In the genomic region with DNA sequence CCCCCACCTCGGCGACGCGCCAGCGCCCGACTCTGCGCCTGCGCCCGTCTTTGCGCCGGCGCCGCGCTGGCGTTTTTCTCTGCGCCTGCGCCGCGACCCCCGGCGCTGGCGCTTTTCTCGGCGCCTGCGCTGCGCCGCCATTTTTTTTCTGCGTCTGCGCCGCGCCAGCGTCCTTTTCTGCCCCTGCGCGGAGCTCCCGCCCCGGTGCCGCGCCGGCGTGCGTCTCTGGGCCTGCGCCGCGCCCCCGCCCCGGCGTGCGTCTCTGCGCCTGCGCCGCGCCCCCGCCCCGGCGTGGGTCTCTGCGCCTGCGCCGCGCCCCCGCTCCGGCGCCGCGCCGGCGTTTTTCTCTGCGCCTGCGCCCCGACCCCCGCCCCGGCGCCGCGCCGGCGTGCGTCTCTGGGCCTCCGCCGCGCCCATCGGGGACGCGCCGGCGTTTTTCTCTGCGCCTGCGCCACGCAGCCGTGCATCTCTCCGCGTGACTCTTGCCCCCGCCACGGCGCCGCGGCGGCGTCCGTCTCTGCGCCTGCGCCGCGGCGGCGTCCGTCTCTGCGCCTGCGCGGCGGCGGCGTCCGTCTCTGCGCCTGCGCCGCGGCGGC, we compare ENCODE assay signal across 13 cellular contexts. TPM values are rescaled to one million over a fixed set of nuclear protein-coding genes. Genes with fewer than 3 reads are reported as not detected.
DNase-seq lines count a peak whose midpoint lies in the region; ATAC-seq and TF ChIP-seq lines count a peak whose summit lies in the region.
"Not testable (repeated sequence)": the region's sequence is repeated elsewhere in the genome, so short reads cannot be mapped to it uniquely, and the experiment has no call there.
"Had no signal": no experiment of that assay in that cellular context is flagged by ENCODE, and none has a peak within 500 bp of the region (broad histone marks: within the 10 kb centered on the region; RNA-seq: fewer than 3 reads in every experiment).

No MANE protein-coding gene starts in this region.

- H3K27me3 Mint-ChIP-seq in natural killer cell treated with Interleukin-12 subunit alpha and Interleukin-12 subunit beta and Interleukin-15 and Interleukin-18, amount 100 ng/mL, for 72 hours; stimulated activated naive CD8-positive, alpha-beta T cell treated with anti-CD3 and anti-CD28 coated beads, Interleukin-15, amount 100 ng/mL, for 72 hours; type B pancreatic cell: not testable (repeated sequence)

- DNase-seq in activated CD8-positive, alpha-beta memory T cell treated with anti-CD3 and anti-CD28 coated beads, Interleukin-2, amount 50 U/mL, for 4 hours = peak; percentile 1
- DNase-seq in islet precursor cell (peak; percentile 9), sigmoid colon (peak; percentile 21), type B pancreatic cell (ENCODE audit: extremely low spot score, unreplicated experiment) (peak; percentile 44)
- DNase-seq in natural killer cell treated with Interleukin-12 subunit alpha and Interleukin-12 subunit beta and Interleukin-15 and Interleukin-18, amount 100 ng/mL, for 72 hours (ENCODE audit: low spot score); stimulated activated naive CD8-positive, alpha-beta T cell treated with anti-CD3 and anti-CD28 coated beads, Interleukin-15, amount 100 ng/mL, for 72 hours: not testable (repeated sequence)

- ATAC-seq in natural killer cell treated with Interleukin-12 subunit alpha and Interleukin-12 subunit beta and Interleukin-15 and Interleukin-18, amount 100 ng/mL, for 72 hours = peak; percentile 7 to 24
- peak; percentile 65 for ATAC-seq in stimulated activated naive CD8-positive, alpha-beta T cell treated with anti-CD3 and anti-CD28 coated beads, Interleukin-15, amount 100 ng/mL, for 72 hours

- H3K27me3 ChIP-seq in sigmoid colon = not testable (repeated sequence)

- not testable (repeated sequence) for H3K4me1 Mint-ChIP-seq in natural killer cell treated with Interleukin-12 subunit alpha and Interleukin-12 subunit beta and Interleukin-15 and Interleukin-18, amount 100 ng/mL, for 72 hours (ENCODE audit: low read depth in 2 of 2); stimulated activated naive CD8-positive, alpha-beta T cell treated with anti-CD3 and anti-CD28 coated beads, Interleukin-15, amount 100 ng/mL, for 72 hours; type B pancreatic cell (ENCODE audit: unreplicated experiment)

- TF ChIP-seq CTCF in sigmoid colon (IDR thresholded peaks at IDR 0.05); type B pancreatic cell (conservative IDR thresholded peaks at IDR 0.05): not testable (repeated sequence)

- H3K36me3 ChIP-seq in sigmoid colon = not testable (repeated sequence)

- not testable (repeated sequence) for H3K4me3 Mint-ChIP-seq in natural killer cell treated with Interleukin-12 subunit alpha and Interleukin-12 subunit beta and Interleukin-15 and Interleukin-18, amount 100 ng/mL, for 72 hours; stimulated activated naive CD8-positive, alpha-beta T cell treated with anti-CD3 and anti-CD28 coated beads, Interleukin-15, amount 100 ng/mL, for 72 hours; type B pancreatic cell

- not testable (repeated sequence) for TF ChIP-seq POLR2A in sigmoid colon (IDR thresholded peaks at IDR 0.05)

- 83 to 94% methylated on average over 104 of the region's 118 CpGs for WGBS in sigmoid colon, 2 donors

- TF ChIP-seq EP300 in sigmoid colon (IDR thresholded peaks at IDR 0.05) = not testable (repeated sequence)

- peak overlapping the region; percentile 56; the same call in 1 of the 2 replicates for H3K4me3 ChIP-seq in GM08714 (ENCODE audit: low read length)
- H3K4me3 ChIP-seq in sigmoid colon = not testable (repeated sequence)

- H3K27ac ChIP-seq in sigmoid colon = not testable (repeated sequence)

- not testable (repeated sequence) for H3K9me3 ChIP-seq in sigmoid colon

- H3K4me1 ChIP-seq in sigmoid colon = not testable (repeated sequence)

- not testable (repeated sequence) for H3K27ac Mint-ChIP-seq in natural killer cell treated with Interleukin-12 subunit alpha and Interleukin-12 subunit beta and Interleukin-15 and Interleukin-18, amount 100 ng/mL, for 72 hours; stimulated activated naive CD8-positive, alpha-beta T cell treated with anti-CD3 and anti-CD28 coated beads, Interleukin-15, amount 100 ng/mL, for 72 hours; type B pancreatic cell

- not testable (repeated sequence) for H3K9me3 Mint-ChIP-seq in natural killer cell treated with Interleukin-12 subunit alpha and Interleukin-12 subunit beta and Interleukin-15 and Interleukin-18, amount 100 ng/mL, for 72 hours; stimulated activated naive CD8-positive, alpha-beta T cell treated with anti-CD3 and anti-CD28 coated beads, Interleukin-15, amount 100 ng/mL, for 72 hours; type B pancreatic cell

- not testable (repeated sequence) for H3K36me3 Mint-ChIP-seq in natural killer cell treated with Interleukin-12 subunit alpha and Interleukin-12 subunit beta and Interleukin-15 and Interleukin-18, amount 100 ng/mL, for 72 hours; type B pancreatic cell

- intact Hi-C loops in sigmoid colon (cut with DNase I) = not testable (repeated sequence)

RNA-seq across cellular contexts. Expression of gene DUX4, which starts 52.4 kb away (rescaled TPM):
- not detected for total RNA-seq in natural killer cell treated with Interleukin-12 subunit alpha and Interleukin-12 subunit beta and Interleukin-15 and Interleukin-18, amount 100 ng/mL, for 72 hours
- not detected for total RNA-seq in sigmoid colon
- polyA plus RNA-seq in sigmoid colon = not detected
- total RNA-seq in type B pancreatic cell (ENCODE audit: low replicate concordance) = not detected in 2 replicates
- total RNA-seq: Caco-2; CD4-positive, alpha-beta T cell; GM23338 had no signal
- polyA plus RNA-seq: A549, BJ, GM23338, IgD-negative memory B cell had no signal

RNA-seq across cellular contexts. Expression of gene DBET, which starts 56.9 kb away (rescaled TPM):
- total RNA-seq in natural killer cell treated with Interleukin-12 subunit alpha and Interleukin-12 subunit beta and Interleukin-15 and Interleukin-18, amount 100 ng/mL, for 72 hours = not detected
- total RNA-seq in sigmoid colon (not detected), type B pancreatic cell (ENCODE audit: low replicate concordance) (not detected in 2 replicates)
- not detected for polyA plus RNA-seq in sigmoid colon
- total RNA-seq: Caco-2; CD4-positive, alpha-beta T cell; GM23338 had no signal
- polyA plus RNA-seq: A549, BJ, IgD-negative memory B cell had no signal
